ENCODE assay signal across 9 cellular contexts in the genomic region with DNA sequence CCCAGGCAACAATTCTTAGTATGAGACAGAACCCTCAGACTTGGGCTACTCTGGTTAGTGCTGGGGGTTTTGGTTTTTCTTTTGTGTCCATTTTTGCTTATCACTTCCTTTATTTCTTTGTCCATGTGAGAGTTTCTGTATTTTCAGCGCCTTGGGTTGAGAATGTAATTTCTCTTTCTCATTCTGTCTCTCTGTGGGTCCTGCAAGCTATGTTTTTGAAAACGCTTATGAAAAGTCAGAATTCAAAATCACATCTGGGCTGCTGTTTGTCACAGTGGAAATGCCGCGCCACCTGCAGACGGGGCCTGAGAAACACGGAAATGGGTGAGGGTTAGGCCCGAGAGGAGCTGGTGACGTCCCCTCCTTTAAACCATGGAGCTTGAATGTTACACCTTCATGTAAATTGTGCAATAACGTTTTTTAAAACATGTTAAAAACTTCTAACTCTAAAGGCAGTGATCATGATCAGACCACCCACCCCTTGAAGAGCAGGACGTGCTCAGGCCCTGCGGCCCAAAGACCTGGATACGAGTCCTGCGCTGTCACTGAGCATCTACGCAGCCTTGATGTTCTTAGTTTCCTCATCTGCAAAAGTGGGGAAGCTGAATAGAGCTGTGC. TPM values are rescaled to one million over a fixed set of nuclear protein-coding genes. Genes with fewer than 3 reads are reported as not detected.
DNase-seq lines count a peak whose midpoint lies in the region; ATAC-seq and TF ChIP-seq lines count a peak whose summit lies in the region.
"Had no signal": no experiment of that assay in that cellular context is flagged by ENCODE, and none has a peak within 500 bp of the region (broad histone marks: within the 10 kb centered on the region; RNA-seq: fewer than 3 reads in every experiment).

No MANE protein-coding gene starts in this region.

- H3K36me3 ChIP-seq in colonic mucosa (no peaks in the 10 kb centered on the region), sigmoid colon (no peaks in the 10 kb centered on the region)

- TF ChIP-seq EP300 in sigmoid colon (IDR thresholded peaks at IDR 0.05) = no peak

- H3K4me1 ChIP-seq in colonic mucosa (peaks cover 22% of the 10 kb centered on the region), sigmoid colon (peaks cover 0 to 94% (median 93%) of the 10 kb centered on the region in 4 donors)

- in situ Hi-C loops in GM13977 (cut with MboI; ENCODE audit: low pct_unique_long_range_greater_than_20kb, low sequenced_read_pairs, unreplicated experiment) = no loop called here

- WGBS in sigmoid colon, 2 donors = 72 to 84% methylated on average over 14 of the region's 14 CpGs

- H3K27me3 ChIP-seq in colonic mucosa (no peaks in the 10 kb centered on the region), sigmoid colon (no peaks in the 10 kb centered on the region)

- TF ChIP-seq POLR2A in sigmoid colon (IDR thresholded peaks at IDR 0.05) = no peak
- TF ChIP-seq POLR2A in GM18505 (IDR thresholded peaks at IDR 0.05; ENCODE audit: borderline replicate concordance, extremely low read depth, insufficient read depth, insufficient read length) = no peak

- H3K9me3 ChIP-seq in colonic mucosa = no peaks in the 10 kb centered on the region
- H3K9me3 ChIP-seq in sigmoid colon = no peaks in the 10 kb centered on the region

- TF ChIP-seq CTCF in GM13977 (IDR thresholded peaks at IDR 0.05; ENCODE audit: extremely low read depth, insufficient read depth, missing control alignments) = peak; percentile 63
- no peak for TF ChIP-seq CTCF in colonic mucosa (IDR thresholded peaks at IDR 0.05)
- no peak for TF ChIP-seq CTCF in sigmoid colon (IDR thresholded peaks at IDR 0.05)

- H3K4me3 ChIP-seq in colonic mucosa (no peak overlapping the region), sigmoid colon (no peak overlapping the region)

- intact Hi-C loops in colonic mucosa (cut with DNase I) (no loop called here), sigmoid colon (cut with DNase I) (no loop called here)

- DNase-seq in GM13977 (ENCODE audit: low spot score) (peak; percentile 78), colonic mucosa (no peak), sigmoid colon (no peak), kidney glomerular epithelial cell (lab: John Stamatoyannopoulos, UW) (no peak)
- no peak for DNase-seq in activated CD8-positive, alpha-beta memory T cell treated with anti-CD3 and anti-CD28 coated beads for 24 hours

- peak; percentile 63 for ATAC-seq in HG03064 (IDR thresholded peaks at IDR 0.05; ENCODE audit: low read depth, unreplicated experiment)
- no peak for ATAC-seq in GM18505 (IDR thresholded peaks at IDR 0.05; ENCODE audit: unreplicated experiment)
- ATAC-seq in GM21528 (IDR thresholded peaks at IDR 0.05; ENCODE audit: low FRiP score, unreplicated experiment) = no peak
- ATAC-seq: naive thymus-derived CD8-positive, alpha-beta T cell had no signal

- peak overlapping the region in 1 of 2 donors; percentile 54 for H3K9ac ChIP-seq in colonic mucosa (ENCODE audit: low read depth in 2 of 2, low read length in 2 of 2)

- peak overlapping the region; percentile 16 for H3K27ac ChIP-seq in colonic mucosa
- peak overlapping the region; percentile 74 to 86 (median 85) for H3K27ac ChIP-seq in sigmoid colon

RNA-seq across cellular contexts. Expression of gene JDP2, which starts 26.1 kb away (rescaled TPM):
- 10 to 100 TPM; 19.4 to 37.1 TPM for total RNA-seq in colonic mucosa
- 10 to 100 TPM; 54.9 to 90.0 (median 58.0) TPM for total RNA-seq in sigmoid colon
- polyA plus RNA-seq in sigmoid colon = 10 to 100 TPM; 24.5 to 46.8 (median 32.8) TPM
- polyA plus RNA-seq: naive thymus-derived CD8-positive, alpha-beta T cell had no signal
